In genomic region chr11:90051591-90052209, GRCh38 we compare ENCODE assay signal across 15 cellular contexts. TPM values are rescaled to one million over a fixed set of nuclear protein-coding genes. Genes with fewer than 3 reads are reported as not detected.
DNase-seq lines count a peak whose midpoint lies in the region; ATAC-seq, FAIRE-seq and TF ChIP-seq lines count a peak whose summit lies in the region.
"Not testable (repeated sequence)": the region's sequence is repeated elsewhere in the genome, so short reads cannot be mapped to it uniquely, and the experiment has no call there.
"Had no signal": no experiment of that assay in that cellular context is flagged by ENCODE, and none has a peak within 500 bp of the region (broad histone marks: within the 10 kb centered on the region; RNA-seq: fewer than 3 reads in every experiment).

No MANE protein-coding gene starts in this region.

- not testable (repeated sequence) for H3K27ac Mint-ChIP-seq in endothelial cell (ENCODE audit: unreplicated experiment)

- intact Hi-C loops in left lung (cut with DNase I); pancreas (cut with DNase I); testis (cut with DNase I; ENCODE audit: low total_unique reads): not testable (repeated sequence)

- H3K4me3 Mint-ChIP-seq in endothelial cell (ENCODE audit: unreplicated experiment) = not testable (repeated sequence)

- H2AFZ ChIP-seq in DND-41 (ENCODE audit: low read depth, low read length) = not testable (repeated sequence)

- H3K36me3 Mint-ChIP-seq in endothelial cell (ENCODE audit: low read depth, unreplicated experiment) = not testable (repeated sequence)

- TF ChIP-seq POLR2A in testis (IDR thresholded peaks at IDR 0.05) = not testable (repeated sequence)

- not testable (repeated sequence) for TF ChIP-seq CTCF in DND-41 (IDR thresholded peaks at IDR 0.05; ENCODE audit: borderline replicate concordance, extremely low read depth, low read length, poor library complexity, severe bottlenecking); endothelial cell (IDR thresholded peaks at IDR 0.05; ENCODE audit: unreplicated experiment); left lung (IDR thresholded peaks at IDR 0.05); pancreas (IDR thresholded peaks at IDR 0.05); testis (IDR thresholded peaks at IDR 0.05)

- not testable (repeated sequence) for H3K4me1 Mint-ChIP-seq in endothelial cell (ENCODE audit: unreplicated experiment)

- DNase-seq in DND-41 = peak; percentile 4
- peak; percentile 0 for DNase-seq in MG63
- peak; percentile 3 for DNase-seq in activated CD4-positive, alpha-beta T cell treated with anti-CD3 and anti-CD28 coated beads for 48 hours
- DNase-seq in endothelial cell (ENCODE audit: low spot score) = peak; percentile 23
- peak; percentile 25 to 29 for DNase-seq in left lung
- DNase-seq in pancreas = peak in 4 of 6 donors; percentile 1 to 40 (median 19)
- DNase-seq in testis = peak; percentile 26

- not testable (repeated sequence) for H3K36me3 ChIP-seq in DND-41 (ENCODE audit: insufficient read depth, low read length); MG63; left lung; pancreas; testis (ENCODE audit: low read depth, missing control alignments)

- not testable (repeated sequence) for H3K27me3 ChIP-seq in DND-41 (ENCODE audit: insufficient read depth, low read length, poor library complexity); MG63; pancreas; testis
- H3K27me3 ChIP-seq in left lung = peaks cover 0 to 18% of the 10 kb centered on the region in 2 donors

- not testable (repeated sequence) for H3K79me2 ChIP-seq in DND-41 (ENCODE audit: insufficient read depth, low read length)

- not testable (repeated sequence) for FAIRE-seq in pancreas (lab: Jason Lieb, UNC)

- not testable (repeated sequence) for H3K9me3 Mint-ChIP-seq in endothelial cell (ENCODE audit: unreplicated experiment)

- not testable (repeated sequence) for H3K4me1 ChIP-seq in DND-41 (ENCODE audit: insufficient read depth, low read length); left lung; pancreas; testis

- H3K4me2 ChIP-seq in DND-41 (ENCODE audit: insufficient read depth, low read length) = not testable (repeated sequence)

- ATAC-seq in DND-41 (ENCODE audit: insufficient read depth, low read depth); left lung; pancreas: not testable (repeated sequence)

- not testable (repeated sequence) for H4K20me1 ChIP-seq in DND-41 (ENCODE audit: insufficient read depth, low read length)

- H3K9me3 ChIP-seq in DND-41 (ENCODE audit: insufficient read depth, low read length, severe bottlenecking); MG63; left lung; pancreas; testis: not testable (repeated sequence)

- H3K27ac ChIP-seq in DND-41 (ENCODE audit: low read length); left lung; pancreas; testis: not testable (repeated sequence)

- H3K27me3 Mint-ChIP-seq in endothelial cell (ENCODE audit: unreplicated experiment) = not testable (repeated sequence)

- WGBS in pancreas, 2 donors = 20 to 45% methylated on average over 8 to 32 of the region's 41 CpGs
- 20% methylated on average over 5 of the region's 41 CpGs; no CpG with 5 or more reads in 1 of the 2 donors for WGBS in testis, 2 donors

- H3K9ac ChIP-seq in DND-41 (ENCODE audit: low read depth, low read length) = not testable (repeated sequence)

- H3K4me3 ChIP-seq in DND-41 (ENCODE audit: low read depth in 1 of 2, low read length in 2 of 2); MG63; left lung; pancreas; testis: not testable (repeated sequence)

RNA-seq across cellular contexts. Expression of gene TRIM49C, which starts 20.8 kb away (rescaled TPM):
- not detected in 2 replicates for total RNA-seq in MG63 (2014; rRNA removed; shearing (Covaris generic); ENCODE audit: low replicate concordance)
- total RNA-seq in endothelial cell (ENCODE audit: unreplicated experiment) = not detected
- total RNA-seq in left lung = not detected
- total RNA-seq in pancreas = not detected
- under 1 TPM in 1 of 2 donors, not detected in 1; 0.05 TPM for polyA plus RNA-seq in pancreas
- total RNA-seq in testis = under 1 TPM in 1 of 2 donors, not detected in 1; 0.37 TPM
- polyA plus RNA-seq in testis (ENCODE audit: insufficient read depth, low read depth, low replicate concordance) = 0.18 TPM
- total RNA-seq: Caco-2; CD4-positive, alpha-beta T cell; Daoy; GM23248; HFFc6; HT1080 had no signal
- polyA plus RNA-seq: A549, BJ, GM23248 had no signal

RNA-seq across cellular contexts. Expression of gene UBTFL1, which starts 34.0 kb away (rescaled TPM):
- total RNA-seq in MG63 (2014; rRNA removed; shearing (Covaris generic); ENCODE audit: low replicate concordance) = not detected in 2 replicates
- total RNA-seq in endothelial cell (ENCODE audit: unreplicated experiment) = not detected
- not detected for total RNA-seq in left lung
- not detected for total RNA-seq in pancreas
- not detected for polyA plus RNA-seq in pancreas
- under 1 TPM in 1 of 2 donors, not detected in 1; 0.55 TPM for total RNA-seq in testis
- polyA plus RNA-seq in testis (ENCODE audit: insufficient read depth, low read depth, low replicate concordance) = not detected
- total RNA-seq: Caco-2; CD4-positive, alpha-beta T cell; Daoy; GM23248; HFFc6; HT1080 had no signal
- polyA plus RNA-seq: A549, BJ, GM23248 had no signal
